In the genomic region with DNA sequence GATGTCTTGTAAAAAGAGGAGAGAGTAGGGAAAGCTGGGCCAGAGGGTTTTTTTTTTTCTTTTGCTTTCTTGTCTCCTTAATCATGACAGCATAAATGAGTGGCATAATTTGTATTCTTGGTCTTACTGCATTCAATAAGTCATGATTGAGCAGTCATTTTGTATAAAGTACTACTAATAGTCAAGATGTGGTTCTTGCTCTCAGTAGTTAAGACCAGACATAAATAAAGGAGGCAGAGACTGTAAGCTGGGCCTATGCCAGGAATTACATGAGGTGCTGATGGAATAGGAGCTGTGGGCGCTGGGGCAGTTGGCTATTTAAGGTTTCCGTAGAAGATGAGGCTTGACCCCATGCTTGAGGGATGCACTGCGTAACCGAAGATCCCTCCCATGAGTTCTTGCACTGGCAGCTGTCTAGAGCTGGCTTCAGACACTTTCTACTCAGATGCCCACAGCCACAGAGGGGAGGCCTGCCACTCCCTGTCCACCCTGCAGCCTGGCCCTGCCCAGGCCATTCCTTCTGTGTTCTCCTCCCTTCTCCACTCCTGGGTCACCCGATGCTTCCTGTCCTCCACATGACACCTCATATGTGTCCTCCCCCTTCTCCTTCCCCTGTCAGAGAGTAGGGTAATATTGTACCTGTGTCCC, we compare ENCODE assay signal across 31 cellular contexts.
DNase-seq lines count a peak whose midpoint lies in the region; ATAC-seq, FAIRE-seq and TF ChIP-seq lines count a peak whose summit lies in the region.
"Had no signal": no experiment of that assay in that cellular context is flagged by ENCODE, and none has a peak within 500 bp of the region (broad histone marks: within the 10 kb centered on the region; RNA-seq: fewer than 3 reads in every experiment).

No MANE protein-coding gene starts in this region.

- TF ChIP-seq EP300 in Ishikawa (IDR thresholded peaks at IDR 0.05; ENCODE audit: borderline replicate concordance), result peak; percentile 84

- H3K27me3 Mint-ChIP-seq in astrocyte (ENCODE audit: low read depth, unreplicated experiment), result no peaks in the 10 kb centered on the region
- H3K27me3 Mint-ChIP-seq in nephron (ENCODE audit: low read depth), result no peaks in the 10 kb centered on the region
- H3K27me3 Mint-ChIP-seq: activated CD4-positive, alpha-beta memory T cell treated with anti-CD3 and anti-CD28 coated beads for 36 hours; CD4-positive, alpha-beta T cell; stimulated activated naive CD8-positive, alpha-beta T cell treated with anti-CD3 and anti-CD28 coated beads, Interleukin-15, Interleukin-2, amounts not matched to agents 100 ng/mL and 50 ng/mL, for 24 hours had no signal

- H3K36me3 ChIP-seq in BE2C (no peaks in the 10 kb centered on the region), astrocyte (ENCODE audit: insufficient read depth, low read length) (no peaks in the 10 kb centered on the region)
- H3K36me3 ChIP-seq: Peyer's patch, right atrium auricular region, vagina had no signal

- no peaks in the 10 kb centered on the region for H3K4me1 Mint-ChIP-seq in astrocyte (ENCODE audit: low read depth, unreplicated experiment)
- H3K4me1 Mint-ChIP-seq in nephron, result peaks cover 78% of the 10 kb centered on the region

- H4K20me1 ChIP-seq in astrocyte (ENCODE audit: insufficient read depth, low read length), result no peaks in the 10 kb centered on the region

- H3K27ac Mint-ChIP-seq in astrocyte (ENCODE audit: unreplicated experiment) (no peak overlapping the region), nephron (peak overlapping the region; percentile 46 to 52 (median 48))
- H3K27ac Mint-ChIP-seq: activated CD4-positive, alpha-beta memory T cell treated with anti-CD3 and anti-CD28 coated beads for 36 hours; activated naive CD4-positive, alpha-beta T cell treated with anti-CD3 and anti-CD28 coated beads for 36 hours; CD4-positive, alpha-beta T cell; stimulated activated naive CD8-positive, alpha-beta T cell treated with anti-CD3 and anti-CD28 coated beads, Interleukin-15, Interleukin-2, amounts not matched to agents 100 ng/mL and 50 ng/mL, for 24 hours; T-helper 2 cell treated with Interferon-gamma antibody and Interleukin-4, amounts not matched to agents 5 μg/mL and 100 μg/mL, for 36 hours had no signal

- H3K27ac ChIP-seq in astrocyte (ENCODE audit: low read depth, low read length) (no peak overlapping the region), coronary artery (no peak overlapping the region)
- H3K27ac ChIP-seq: A549, parathyroid adenoma, Peyer's patch, right atrium auricular region, testis, vagina had no signal

- no peak; the same call in 1 of the 2 replicates for TF ChIP-seq RAD21 in Ishikawa (IDR thresholded peaks at IDR 0.05; ENCODE audit: low read depth)

- DNase-seq in BE2C (peak; percentile 43), astrocyte (ENCODE audit: low read depth) (peak; percentile 50), germinal center (ENCODE audit: low spot score) (no peak), coronary artery (ENCODE audit: low spot score) (no peak)
- DNase-seq: activated CD4-positive, alpha-beta memory T cell treated with anti-CD3 and anti-CD28 coated beads for 36 hours; activated CD4-positive, alpha-beta T cell treated with anti-CD3 and anti-CD28 coated beads for 1 hour; activated naive CD4-positive, alpha-beta T cell treated with anti-CD3 and anti-CD28 coated beads for 36 hours; CD4-positive, alpha-beta T cell; effector CD8-positive, alpha-beta T cell; HCEC 1CT; hippocampal formation; NCI-H1105; NCI-H187 treated with DMSO at 0.1 percent for 48 hours; NCI-H526; Peyer's patch; SHP77; stimulated activated CD4-positive, alpha-beta T cell treated with anti-CD3 and anti-CD28 coated beads, Interleukin-1b, Interleukin-23, amount 100 ng/mL, for 48 hours; testis had no signal

- H3K4me3 ChIP-seq in BE2C (ENCODE audit: low read depth, low read length), result no peak overlapping the region
- no peak overlapping the region for H3K4me3 ChIP-seq in astrocyte (ENCODE audit: insufficient read depth, low read depth, low read length)
- H3K4me3 ChIP-seq in coronary artery, result no peak overlapping the region
- H3K4me3 ChIP-seq: A549, lung, Peyer's patch, right atrium auricular region, testis, vagina had no signal

- H3K4me2 ChIP-seq in astrocyte (ENCODE audit: low read length), result no peak overlapping the region
- H3K4me2 ChIP-seq: A549 had no signal

- ATAC-seq in HG02981 (IDR thresholded peaks at IDR 0.05; ENCODE audit: unreplicated experiment), result no peak
- no peak for ATAC-seq in HG02870 (IDR thresholded peaks at IDR 0.05; ENCODE audit: unreplicated experiment)
- ATAC-seq: A549 had no signal

- TF ChIP-seq CTCF in BE2C (IDR thresholded peaks at IDR 0.05; ENCODE audit: low read depth, low read length) (no peak), astrocyte (IDR thresholded peaks at IDR 0.05; ENCODE audit: insufficient read depth, low read depth, low read length) (no peak), nephron (IDR thresholded peaks at IDR 0.05; ENCODE audit: unreplicated experiment in 3 of 3) (no peak), coronary artery (IDR thresholded peaks at IDR 0.05) (no peak)

- FAIRE-seq in astrocyte (lab: Jason Lieb, UNC), result no peak
- FAIRE-seq: A549, bronchial epithelial cell, G401.6 had no signal

- H3K9me3 ChIP-seq in BE2C (no peaks in the 10 kb centered on the region), astrocyte (ENCODE audit: insufficient read depth, low read depth, low read length) (no peaks in the 10 kb centered on the region)
- H3K9me3 ChIP-seq: A549, Peyer's patch, right atrium auricular region, testis, vagina had no signal

- H3K4me1 ChIP-seq in BE2C, result peaks cover 36% of the 10 kb centered on the region
- H3K4me1 ChIP-seq in astrocyte (ENCODE audit: insufficient read depth, low read length), result peaks cover 3% of the 10 kb centered on the region
- H3K4me1 ChIP-seq: A549, parathyroid adenoma had no signal

- no peak overlapping the region for H3K9ac ChIP-seq in astrocyte (ENCODE audit: low read length)
- H3K9ac ChIP-seq: parathyroid adenoma had no signal

- H3K4me3 Mint-ChIP-seq in astrocyte (ENCODE audit: unreplicated experiment) (no peak overlapping the region), nephron (no peak overlapping the region)
- H3K4me3 Mint-ChIP-seq: activated CD4-positive, alpha-beta memory T cell treated with anti-CD3 and anti-CD28 coated beads for 36 hours; activated naive CD4-positive, alpha-beta T cell treated with anti-CD3 and anti-CD28 coated beads for 36 hours; CD4-positive, alpha-beta T cell; stimulated activated naive CD8-positive, alpha-beta T cell treated with anti-CD3 and anti-CD28 coated beads, Interleukin-15, Interleukin-2, amounts not matched to agents 100 ng/mL and 50 ng/mL, for 24 hours; T-helper 2 cell treated with Interferon-gamma antibody and Interleukin-4, amounts not matched to agents 5 μg/mL and 100 μg/mL, for 36 hours had no signal

- H3K9me3 Mint-ChIP-seq in astrocyte (ENCODE audit: unreplicated experiment), result no peaks in the 10 kb centered on the region
- no peaks in the 10 kb centered on the region for H3K9me3 Mint-ChIP-seq in nephron
- H3K9me3 Mint-ChIP-seq: activated CD4-positive, alpha-beta memory T cell treated with anti-CD3 and anti-CD28 coated beads for 36 hours; activated naive CD4-positive, alpha-beta T cell treated with anti-CD3 and anti-CD28 coated beads for 36 hours; CD4-positive, alpha-beta T cell; stimulated activated naive CD8-positive, alpha-beta T cell treated with anti-CD3 and anti-CD28 coated beads, Interleukin-15, Interleukin-2, amounts not matched to agents 100 ng/mL and 50 ng/mL, for 24 hours; T-helper 2 cell treated with Interferon-gamma antibody and Interleukin-4, amounts not matched to agents 5 μg/mL and 100 μg/mL, for 36 hours had no signal

- H3K27me3 ChIP-seq in BE2C (no peaks in the 10 kb centered on the region), astrocyte (ENCODE audit: insufficient read depth, low read length) (no peaks in the 10 kb centered on the region)
- H3K27me3 ChIP-seq: Peyer's patch, right atrium auricular region, testis, vagina had no signal

- H3K36me3 Mint-ChIP-seq in astrocyte (ENCODE audit: low read depth, unreplicated experiment), result peaks cover 2% of the 10 kb centered on the region
- H3K36me3 Mint-ChIP-seq in nephron (ENCODE audit: low read depth), result peaks cover 5% of the 10 kb centered on the region
- H3K36me3 Mint-ChIP-seq: activated CD4-positive, alpha-beta memory T cell treated with anti-CD3 and anti-CD28 coated beads for 36 hours had no signal

- no peak overlapping the region for H2AFZ ChIP-seq in astrocyte (ENCODE audit: low read depth, low read length)
- H2AFZ ChIP-seq: parathyroid adenoma had no signal

- no peaks in the 10 kb centered on the region for H3K79me2 ChIP-seq in astrocyte (ENCODE audit: insufficient read depth, low read length)
- H3K79me2 ChIP-seq: parathyroid adenoma had no signal

TF ChIP-seq in Ishikawa, 13 proteins besides CTCF, POLR2A, EP300 and RAD21 (continues in another document):
- TF ChIP-seq ZBTB7A (IDR thresholded peaks at IDR 0.05; ENCODE audit: low read depth) (no peak), EGR1 (IDR thresholded peaks at IDR 0.05) (no peak), NFIC (IDR thresholded peaks at IDR 0.05) (peak; percentile 94), TCF12 (IDR thresholded peaks at IDR 0.05; ENCODE audit: low read depth) (peak; percentile 90)
- TF ChIP-seq, protein P1, sequence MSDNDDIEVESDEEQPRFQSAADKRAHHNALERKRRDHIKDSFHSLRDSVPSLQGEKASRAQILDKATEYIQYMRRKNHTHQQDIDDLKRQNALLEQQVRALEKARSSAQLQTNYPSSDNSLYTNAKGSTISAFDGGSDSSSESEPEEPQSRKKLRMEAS (IDR thresholded peaks at IDR 0.05), result peak; percentile 68
- TF ChIP-seq, protein P2, sequence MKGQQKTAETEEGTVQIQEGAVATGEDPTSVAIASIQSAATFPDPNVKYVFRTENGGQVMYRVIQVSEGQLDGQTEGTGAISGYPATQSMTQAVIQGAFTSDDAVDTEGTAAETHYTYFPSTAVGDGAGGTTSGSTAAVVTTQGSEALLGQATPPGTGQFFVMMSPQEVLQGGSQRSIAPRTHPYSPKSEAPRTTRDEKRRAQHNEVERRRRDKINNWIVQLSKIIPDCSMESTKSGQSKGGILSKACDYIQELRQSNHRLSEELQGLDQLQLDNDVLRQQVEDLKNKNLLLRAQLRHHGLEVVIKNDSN (IDR thresholded peaks at IDR 0.05), result peak; percentile 43; the same call in 1 of the 2 replicates

Comparison
In these comparisons a context has a peak if more than half of its experiments do, and no peak if none do; other contexts are left out.
1. DNase-seq: peak in BE2C (single experiment) and astrocyte (single experiment); none in germinal center (single experiment) and coronary artery (single experiment).